In genomic region chr5:135930029-135930948, GRCh38 we compare ENCODE assay signal across 1 cellular context.
A peak's percentile ranks its signal among the peaks of the same experiment; 100 is the strongest.
TF ChIP-seq lines count a peak whose summit lies in the region.

No MANE protein-coding gene starts in this region.

TF ChIP-seq in HepG2, 621 proteins besides CTCF, POLR2A, EP300 and RAD21 (continued from another document):
- TF ChIP-seq KIAA2018 (CRISPR knock-in tag; IDR thresholded peaks at IDR 0.05; ENCODE audit: borderline replicate concordance), result no peak
- no peak; the same call in 1 of the 2 replicates for TF ChIP-seq THAP9 (CRISPR knock-in tag; IDR thresholded peaks at IDR 0.05; ENCODE audit: borderline replicate concordance)
- TF ChIP-seq PBX2 (CRISPR knock-in tag; IDR thresholded peaks at IDR 0.05), result no peak
- no peak for TF ChIP-seq RNF219 (CRISPR knock-in tag; IDR thresholded peaks at IDR 0.05)
- TF ChIP-seq SSRP1 (CRISPR knock-in tag; IDR thresholded peaks at IDR 0.05), result no peak
- peak; percentile 55 for TF ChIP-seq RBM39 (IDR thresholded peaks at IDR 0.05; ENCODE audit: low read depth, low read length, poor library complexity, severe bottlenecking)
- peak; percentile 57 for TF ChIP-seq TAF1 (CRISPR knock-in tag; IDR thresholded peaks at IDR 0.05)
- no peak for TF ChIP-seq ZNF350 (CRISPR knock-in tag; IDR thresholded peaks at IDR 0.05; ENCODE audit: borderline replicate concordance, low read depth)
- TF ChIP-seq SAFB2 (CRISPR knock-in tag; IDR thresholded peaks at IDR 0.05; ENCODE audit: borderline replicate concordance, low read depth), result no peak
- peak; percentile 47; the same call in 1 of the 2 replicates for TF ChIP-seq CCDC6 (CRISPR knock-in tag; IDR thresholded peaks at IDR 0.05)
- TF ChIP-seq ZNF451 (CRISPR knock-in tag; IDR thresholded peaks at IDR 0.05), result no peak
- no peak for TF ChIP-seq LBX2 (CRISPR knock-in tag; IDR thresholded peaks at IDR 0.05; ENCODE audit: borderline replicate concordance)
- peak; percentile 72 for TF ChIP-seq ZMYM4 (CRISPR knock-in tag; IDR thresholded peaks at IDR 0.05)
- no peak for TF ChIP-seq MIER2 (CRISPR knock-in tag; IDR thresholded peaks at IDR 0.05)
- TF ChIP-seq ZNF691 (CRISPR knock-in tag; IDR thresholded peaks at IDR 0.05; ENCODE audit: borderline replicate concordance, low read depth), result no peak; the same call in 1 of the 2 replicates
- no peak for TF ChIP-seq SIX1 (CRISPR knock-in tag; IDR thresholded peaks at IDR 0.05; ENCODE audit: borderline replicate concordance)
- TF ChIP-seq ZNF276 (CRISPR knock-in tag; IDR thresholded peaks at IDR 0.05; ENCODE audit: low read depth), result peak; percentile 52; the same call in 1 of the 2 replicates
- TF ChIP-seq ZNF343 (CRISPR knock-in tag; IDR thresholded peaks at IDR 0.05), result 0 out of 2 replicates have a peak, but pooled peaks have one; percentile 38
- TF ChIP-seq ZUFSP (CRISPR knock-in tag; IDR thresholded peaks at IDR 0.05; ENCODE audit: borderline replicate concordance), result no peak
- TF ChIP-seq ZNF558 (CRISPR knock-in tag; IDR thresholded peaks at IDR 0.05; ENCODE audit: borderline replicate concordance), result no peak; the same call in 1 of the 2 replicates
- peak; percentile 69 for TF ChIP-seq HNRNPLL (IDR thresholded peaks at IDR 0.05; ENCODE audit: low read depth, low read length, poor library complexity, severe bottlenecking)
- no peak; the same call in 1 of the 2 replicates for TF ChIP-seq ZNF543 (CRISPR knock-in tag; IDR thresholded peaks at IDR 0.05)
- no peak for TF ChIP-seq PHF21A (CRISPR knock-in tag; IDR thresholded peaks at IDR 0.05)
- TF ChIP-seq ZNF614 (CRISPR knock-in tag; IDR thresholded peaks at IDR 0.05; ENCODE audit: borderline replicate concordance), result 0 out of 2 replicates have a peak, but pooled peaks have one; percentile 45
- no peak; the same call in 1 of the 2 replicates for TF ChIP-seq PITX1 (CRISPR knock-in tag; IDR thresholded peaks at IDR 0.05)
- TF ChIP-seq MLXIP (CRISPR knock-in tag; IDR thresholded peaks at IDR 0.05; ENCODE audit: borderline replicate concordance), result no peak
